ENCODE assay signal across 8 cellular contexts in genomic region chr18:37253424-37254255, GRCh38.
DNase-seq lines count a peak whose midpoint lies in the region; ATAC-seq lines count a peak whose summit lies in the region.

No MANE protein-coding gene starts in this region.

- peaks cover 42% of the 10 kb centered on the region for H3K27me3 ChIP-seq in iPS-18a (ENCODE audit: control insufficient read depth, insufficient read depth, low read length)
- H3K27me3 ChIP-seq in thymus (ENCODE audit: control insufficient read depth, insufficient read depth) = peaks cover 26% of the 10 kb centered on the region

- H3K9me3 ChIP-seq in iPS-18a (ENCODE audit: control insufficient read depth, low read depth, low read length) = no peaks in the 10 kb centered on the region
- no peaks in the 10 kb centered on the region for H3K9me3 ChIP-seq in thymus (ENCODE audit: control insufficient read depth)

- H3K4me1 ChIP-seq in iPS-18a (ENCODE audit: control insufficient read depth, low read depth, low read length) (no peaks in the 10 kb centered on the region), thymus (ENCODE audit: control insufficient read depth, insufficient read depth, low read length) (no peaks in the 10 kb centered on the region)

- DNase-seq in NCI-H1092 (lab: John Stamatoyannopoulos, UW) (peak; percentile 22), NCI-H1092 treated with DMSO at 0.1 percent for 48 hours (lab: John Stamatoyannopoulos, UW) (no peak), RPMI8226 (peak; percentile 21), SIG-M5 (lab: John Stamatoyannopoulos, UW) (no peak), CD1c-positive myeloid dendritic cell (ENCODE audit: extremely low spot score) (no peak)

- H3K9ac ChIP-seq in iPS-18a (ENCODE audit: low read length) = no peak overlapping the region

- no peak for ATAC-seq in HG03135 (IDR thresholded peaks at IDR 0.05; ENCODE audit: unreplicated experiment)

- H3K36me3 ChIP-seq in iPS-18a (ENCODE audit: control insufficient read depth, low read depth, low read length) (no peaks in the 10 kb centered on the region), thymus (ENCODE audit: control insufficient read depth, insufficient read depth) (no peaks in the 10 kb centered on the region)

- H3K27ac ChIP-seq in iPS-18a (ENCODE audit: low read length) = no peak overlapping the region
- no peak overlapping the region for H3K27ac ChIP-seq in thymus (ENCODE audit: low read depth)

- H3K4me3 ChIP-seq in iPS-18a (ENCODE audit: low read length) = peak overlapping the region; percentile 60
- H3K4me3 ChIP-seq in thymus (ENCODE audit: low read length) = peak overlapping the region; percentile 33

- WGBS in thymus = 6% methylated on average over 86 of the region's 86 CpGs

Comparison
In these comparisons a context has a peak if more than half of its experiments do, and no peak if none do; other contexts are left out.
1. DNase-seq: peak in NCI-H1092 (single experiment) and RPMI8226 (single experiment); none in NCI-H1092 treated with DMSO at 0.1 percent for 48 hours (single experiment), SIG-M5 (single experiment) and CD1c-positive myeloid dendritic cell (single experiment).